In genomic region chr10:97640174-97640867, GRCh38 we compare ENCODE assay signal across 8 cellular contexts. TPM values are rescaled to one million over a fixed set of nuclear protein-coding genes. Genes with fewer than 3 reads are reported as not detected.
DNase-seq lines count a peak whose midpoint lies in the region; ATAC-seq and TF ChIP-seq lines count a peak whose summit lies in the region.

Gene PI4K2A (plus strand): TSS chr10:97640671. CDS start chr10:97640743, 72 bp downstream.

- H3K4me3 ChIP-seq in suprapubic skin = peak within 1 kb of the TSS; percentile 76

- H3K4me1 ChIP-seq in suprapubic skin = peaks cover 23% of the 10 kb centered on the region

- no peak for TF ChIP-seq EP300 in suprapubic skin (IDR thresholded peaks at IDR 0.05)

- ATAC-seq in HG02623 (IDR thresholded peaks at IDR 0.05; ENCODE audit: unreplicated experiment) = peak; percentile 98
- ATAC-seq in SK-N-SH treated with all-trans-retinoic acid at 6 μM for 48 hours = peak; percentile 99

- H3K27me3 ChIP-seq in suprapubic skin = no peaks in the 10 kb centered on the region

- peak within 1 kb of the TSS; percentile 83 for H3K27ac ChIP-seq in suprapubic skin

- peak in 1 of 2 donors; percentile 92 for TF ChIP-seq POLR2A in suprapubic skin (IDR thresholded peaks at IDR 0.05)

- WGBS in suprapubic skin = 6% methylated on average over 12 of the region's 54 CpGs

- H3K9me3 ChIP-seq in suprapubic skin = no peaks in the 10 kb centered on the region

- DNase-seq in GM10266 (ENCODE audit: extremely low spot score) (peak; percentile 98), NCI-H1092 treated with DMSO at 0.1 percent for 48 hours (lab: John Stamatoyannopoulos, UW) (peak; percentile 95), glomerular endothelial cell (ENCODE audit: extremely low read depth, low read depth, low spot score) (peak; percentile 97), occipital lobe (lab: John Stamatoyannopoulos, UW) (peak; percentile 98), suprapubic skin (ENCODE audit: low spot score in 2 of 2) (peak; percentile 100)
- DNase-seq in activated naive CD4-positive, alpha-beta T cell treated with anti-CD3 and anti-CD28 coated beads, Interleukin-2, amount 50 U/mL, for 16 hours = peak; percentile 99

- TF ChIP-seq CTCF in GM10266 (IDR thresholded peaks at IDR 0.05; ENCODE audit: control insufficient read depth, insufficient read depth, low read depth, missing control alignments) = no peak
- no peak for TF ChIP-seq CTCF in suprapubic skin (IDR thresholded peaks at IDR 0.05)

- peaks cover 7% of the 10 kb centered on the region for H3K36me3 ChIP-seq in suprapubic skin

TF ChIP-seq in SK-N-SH treated with all-trans-retinoic acid at 6 μM for 48 hours, 23 proteins besides CTCF, POLR2A, EP300 and RAD21:
- no peak for TF ChIP-seq PPARA (CRISPR knock-in tag; IDR thresholded peaks at IDR 0.05; ENCODE audit: borderline replicate concordance)
- TF ChIP-seq ESRRG (CRISPR knock-in tag; IDR thresholded peaks at IDR 0.05) = no peak
- TF ChIP-seq BACH2 (CRISPR knock-in tag; IDR thresholded peaks at IDR 0.05; ENCODE audit: borderline replicate concordance) = no peak
- TF ChIP-seq SNAI2 (CRISPR knock-in tag; IDR thresholded peaks at IDR 0.05) = no peak
- no peak for TF ChIP-seq CSDC2 (CRISPR knock-in tag; IDR thresholded peaks at IDR 0.05)
- no peak for TF ChIP-seq ZFP30 (CRISPR knock-in tag; IDR thresholded peaks at IDR 0.05)
- TF ChIP-seq ISL1 (CRISPR knock-in tag; IDR thresholded peaks at IDR 0.05) = no peak
- no peak for TF ChIP-seq ZNF565 (CRISPR knock-in tag; conservative IDR thresholded peaks at IDR 0.05; ENCODE audit: low read depth)
- TF ChIP-seq PATZ1 (CRISPR knock-in tag; IDR thresholded peaks at IDR 0.05; ENCODE audit: borderline replicate concordance) = no peak
- no peak for TF ChIP-seq TSHZ2 (CRISPR knock-in tag; IDR thresholded peaks at IDR 0.05)
- no peak for TF ChIP-seq ZNF70 (CRISPR knock-in tag; IDR thresholded peaks at IDR 0.05)
- TF ChIP-seq ZNF8 (CRISPR knock-in tag; IDR thresholded peaks at IDR 0.05) = no peak
- no peak for TF ChIP-seq CSRNP3 (CRISPR knock-in tag; IDR thresholded peaks at IDR 0.05)
- TF ChIP-seq TCF4 (CRISPR knock-in tag; IDR thresholded peaks at IDR 0.05; ENCODE audit: borderline replicate concordance) = no peak
- TF ChIP-seq POU6F1 (CRISPR knock-in tag; IDR thresholded peaks at IDR 0.05; ENCODE audit: borderline replicate concordance, low read depth) = no peak
- TF ChIP-seq GLIS3 (CRISPR knock-in tag; IDR thresholded peaks at IDR 0.05) = no peak
- TF ChIP-seq ZFP3 (CRISPR knock-in tag; IDR thresholded peaks at IDR 0.05) = no peak
- no peak for TF ChIP-seq TOX (CRISPR knock-in tag; IDR thresholded peaks at IDR 0.05; ENCODE audit: borderline replicate concordance)
- no peak for TF ChIP-seq CREB5 (CRISPR knock-in tag; IDR thresholded peaks at IDR 0.05; ENCODE audit: low read depth)
- no peak for TF ChIP-seq ARNTL (CRISPR knock-in tag; IDR thresholded peaks at IDR 0.05; ENCODE audit: borderline replicate concordance, low read depth)
TF ChIP-seq in SK-N-SH treated with all-trans-retinoic acid at 6 μM for 48 hours: peak in this region for 0.

RNA-seq across cellular contexts. Expression of gene PI4K2A, which starts in this region (rescaled TPM):
- total RNA-seq in glomerular endothelial cell (26.6 and 30.3 TPM in 2 replicates), occipital lobe (8.7 TPM), suprapubic skin (10 to 100 TPM; 13.2 to 24.0 (median 20.9) TPM)

Comparison
In these comparisons a context has a peak if more than half of its experiments do, and no peak if none do; other contexts are left out.
1. Peak in every context shown above with its lines: DNase-seq, ATAC-seq, H3K4me3 ChIP-seq and H3K27ac ChIP-seq.